Comparison of ENCODE assay signal across 1 cellular context in genomic region chr6:110520188-110520956, GRCh38.
TF ChIP-seq lines count a peak whose summit lies in the region.

No MANE protein-coding gene starts in this region.

TF ChIP-seq in HepG2, 621 proteins besides CTCF, POLR2A, EP300 and RAD21 (continued from another document and continues in another):
- TF ChIP-seq ZNF205 (CRISPR knock-in tag; IDR thresholded peaks at IDR 0.05): no peak
- TF ChIP-seq ZNF850 (CRISPR knock-in tag; conservative IDR thresholded peaks at IDR 0.05): no peak
- no peak for TF ChIP-seq DNMT3B (CRISPR knock-in tag; conservative IDR thresholded peaks at IDR 0.05)
- TF ChIP-seq PHF21A (CRISPR knock-in tag; IDR thresholded peaks at IDR 0.05): 0 out of 2 replicates have a peak, but pooled peaks have one; percentile 27
- TF ChIP-seq CERS6 (CRISPR knock-in tag; IDR thresholded peaks at IDR 0.05): no peak
- no peak for TF ChIP-seq MAX (IDR thresholded peaks at IDR 0.05)
- TF ChIP-seq ZNF646 (CRISPR knock-in tag; IDR thresholded peaks at IDR 0.05): no peak
- no peak for TF ChIP-seq ZNF224 (CRISPR knock-in tag; IDR thresholded peaks at IDR 0.05)
- peak; percentile 59; the same call in 1 of the 2 replicates for TF ChIP-seq ZNF292 (CRISPR knock-in tag; IDR thresholded peaks at IDR 0.05; ENCODE audit: borderline replicate concordance, low read depth)
- no peak for TF ChIP-seq FIP1L1 (IDR thresholded peaks at IDR 0.05; ENCODE audit: borderline replicate concordance, insufficient read depth, low read depth, low read length)
- TF ChIP-seq ZNF101 (CRISPR knock-in tag; IDR thresholded peaks at IDR 0.05; ENCODE audit: borderline replicate concordance, low read depth): no peak
- no peak for TF ChIP-seq ZBTB8A (CRISPR knock-in tag; IDR thresholded peaks at IDR 0.05; ENCODE audit: borderline replicate concordance, low read depth)
- TF ChIP-seq DR1 (CRISPR knock-in tag; IDR thresholded peaks at IDR 0.05): no peak
- TF ChIP-seq ZNF274 (CRISPR knock-in tag; IDR thresholded peaks at IDR 0.05): no peak
- TF ChIP-seq SRSF4 (IDR thresholded peaks at IDR 0.05; ENCODE audit: low read depth, low read length, poor library complexity, severe bottlenecking): no peak
- 0 out of 2 replicates have a peak, but pooled peaks have one; percentile 30 for TF ChIP-seq SOX5 (CRISPR knock-in tag; IDR thresholded peaks at IDR 0.05; ENCODE audit: borderline replicate concordance)
- no peak for TF ChIP-seq CREB1 (IDR thresholded peaks at IDR 0.05)
- TF ChIP-seq CREB1 (CRISPR knock-in tag; IDR thresholded peaks at IDR 0.05): 0 out of 2 replicates have a peak, but pooled peaks have one; percentile 41
- no peak for TF ChIP-seq AGO2 (optimal IDR thresholded peaks at IDR 0.05; ENCODE audit: low read depth, low read length)
- TF ChIP-seq, protein P1, sequence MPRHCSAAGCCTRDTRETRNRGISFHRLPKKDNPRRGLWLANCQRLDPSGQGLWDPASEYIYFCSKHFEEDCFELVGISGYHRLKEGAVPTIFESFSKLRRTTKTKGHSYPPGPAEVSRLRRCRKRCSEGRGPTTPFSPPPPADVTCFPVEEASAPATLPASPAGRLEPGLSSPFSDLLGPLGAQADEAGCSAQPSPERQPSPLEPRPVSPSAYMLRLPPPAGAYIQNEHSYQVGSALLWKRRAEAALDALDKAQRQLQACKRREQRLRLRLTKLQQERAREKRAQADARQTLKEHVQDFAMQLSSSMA (CRISPR knock-in tag; IDR thresholded peaks at IDR 0.05): no peak
- peak; percentile 71 for TF ChIP-seq HNF4A (CRISPR knock-in tag; IDR thresholded peaks at IDR 0.05)
- TF ChIP-seq ZBTB14 (CRISPR knock-in tag; IDR thresholded peaks at IDR 0.05): no peak
- peak; percentile 62 for TF ChIP-seq HNF4G (IDR thresholded peaks at IDR 0.05; ENCODE audit: borderline replicate concordance, low read depth, low read length)
- TF ChIP-seq HNF4G (CRISPR knock-in tag; IDR thresholded peaks at IDR 0.05; ENCODE audit: borderline replicate concordance, low read depth): no peak
- TF ChIP-seq ZMYM2 (CRISPR knock-in tag; IDR thresholded peaks at IDR 0.05): no peak
- TF ChIP-seq ZFP82 (CRISPR knock-in tag; IDR thresholded peaks at IDR 0.05; ENCODE audit: borderline replicate concordance): no peak
- TF ChIP-seq SALL1 (CRISPR knock-in tag; IDR thresholded peaks at IDR 0.05): peak; percentile 39
- no peak for TF ChIP-seq CEBPZ (IDR thresholded peaks at IDR 0.05; ENCODE audit: low read length)
- TF ChIP-seq, protein P2, sequence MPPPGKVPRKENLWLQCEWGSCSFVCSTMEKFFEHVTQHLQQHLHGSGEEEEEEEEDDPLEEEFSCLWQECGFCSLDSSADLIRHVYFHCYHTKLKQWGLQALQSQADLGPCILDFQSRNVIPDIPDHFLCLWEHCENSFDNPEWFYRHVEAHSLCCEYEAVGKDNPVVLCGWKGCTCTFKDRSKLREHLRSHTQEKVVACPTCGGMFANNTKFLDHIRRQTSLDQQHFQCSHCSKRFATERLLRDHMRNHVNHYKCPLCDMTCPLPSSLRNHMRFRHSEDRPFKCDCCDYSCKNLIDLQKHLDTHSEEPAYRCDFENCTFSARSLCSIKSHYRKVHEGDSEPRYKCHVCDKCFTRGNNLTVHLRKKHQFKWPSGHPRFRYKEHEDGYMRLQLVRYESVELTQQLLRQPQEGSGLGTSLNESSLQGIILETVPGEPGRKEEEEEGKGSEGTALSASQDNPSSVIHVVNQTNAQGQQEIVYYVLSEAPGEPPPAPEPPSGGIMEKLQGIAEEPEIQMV (CRISPR knock-in tag; IDR thresholded peaks at IDR 0.05; ENCODE audit: low read depth): no peak
- TF ChIP-seq, protein P3, sequence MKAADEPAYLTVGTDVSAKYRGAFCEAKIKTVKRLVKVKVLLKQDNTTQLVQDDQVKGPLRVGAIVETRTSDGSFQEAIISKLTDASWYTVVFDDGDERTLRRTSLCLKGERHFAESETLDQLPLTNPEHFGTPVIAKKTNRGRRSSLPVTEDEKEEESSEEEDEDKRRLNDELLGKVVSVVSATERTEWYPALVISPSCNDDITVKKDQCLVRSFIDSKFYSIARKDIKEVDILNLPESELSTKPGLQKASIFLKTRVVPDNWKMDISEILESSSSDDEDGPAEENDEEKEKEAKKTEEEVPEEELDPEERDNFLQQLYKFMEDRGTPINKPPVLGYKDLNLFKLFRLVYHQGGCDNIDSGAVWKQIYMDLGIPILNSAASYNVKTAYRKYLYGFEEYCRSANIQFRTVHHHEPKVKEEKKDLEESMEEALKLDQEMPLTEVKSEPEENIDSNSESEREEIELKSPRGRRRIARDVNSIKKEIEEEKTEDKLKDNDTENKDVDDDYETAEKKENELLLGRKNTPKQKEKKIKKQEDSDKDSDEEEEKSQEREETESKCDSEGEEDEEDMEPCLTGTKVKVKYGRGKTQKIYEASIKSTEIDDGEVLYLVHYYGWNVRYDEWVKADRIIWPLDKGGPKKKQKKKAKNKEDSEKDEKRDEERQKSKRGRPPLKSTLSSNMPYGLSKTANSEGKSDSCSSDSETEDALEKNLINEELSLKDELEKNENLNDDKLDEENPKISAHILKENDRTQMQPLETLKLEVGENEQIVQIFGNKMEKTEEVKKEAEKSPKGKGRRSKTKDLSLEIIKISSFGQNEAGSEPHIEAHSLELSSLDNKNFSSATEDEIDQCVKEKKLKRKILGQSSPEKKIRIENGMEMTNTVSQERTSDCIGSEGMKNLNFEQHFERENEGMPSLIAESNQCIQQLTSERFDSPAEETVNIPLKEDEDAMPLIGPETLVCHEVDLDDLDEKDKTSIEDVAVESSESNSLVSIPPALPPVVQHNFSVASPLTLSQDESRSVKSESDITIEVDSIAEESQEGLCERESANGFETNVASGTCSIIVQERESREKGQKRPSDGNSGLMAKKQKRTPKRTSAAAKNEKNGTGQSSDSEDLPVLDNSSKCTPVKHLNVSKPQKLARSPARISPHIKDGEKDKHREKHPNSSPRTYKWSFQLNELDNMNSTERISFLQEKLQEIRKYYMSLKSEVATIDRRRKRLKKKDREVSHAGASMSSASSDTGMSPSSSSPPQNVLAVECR (CRISPR knock-in tag; IDR thresholded peaks at IDR 0.05; ENCODE audit: borderline replicate concordance): peak; percentile 20; the same call in 1 of the 2 replicates
- TF ChIP-seq U2AF1 (optimal IDR thresholded peaks at IDR 0.05; ENCODE audit: low read depth, low read length): no peak
- TF ChIP-seq ZNF644 (CRISPR knock-in tag; IDR thresholded peaks at IDR 0.05; ENCODE audit: low read depth): no peak
- TF ChIP-seq ZNF616 (CRISPR knock-in tag; IDR thresholded peaks at IDR 0.05; ENCODE audit: low read depth): no peak
- TF ChIP-seq, protein P4, sequence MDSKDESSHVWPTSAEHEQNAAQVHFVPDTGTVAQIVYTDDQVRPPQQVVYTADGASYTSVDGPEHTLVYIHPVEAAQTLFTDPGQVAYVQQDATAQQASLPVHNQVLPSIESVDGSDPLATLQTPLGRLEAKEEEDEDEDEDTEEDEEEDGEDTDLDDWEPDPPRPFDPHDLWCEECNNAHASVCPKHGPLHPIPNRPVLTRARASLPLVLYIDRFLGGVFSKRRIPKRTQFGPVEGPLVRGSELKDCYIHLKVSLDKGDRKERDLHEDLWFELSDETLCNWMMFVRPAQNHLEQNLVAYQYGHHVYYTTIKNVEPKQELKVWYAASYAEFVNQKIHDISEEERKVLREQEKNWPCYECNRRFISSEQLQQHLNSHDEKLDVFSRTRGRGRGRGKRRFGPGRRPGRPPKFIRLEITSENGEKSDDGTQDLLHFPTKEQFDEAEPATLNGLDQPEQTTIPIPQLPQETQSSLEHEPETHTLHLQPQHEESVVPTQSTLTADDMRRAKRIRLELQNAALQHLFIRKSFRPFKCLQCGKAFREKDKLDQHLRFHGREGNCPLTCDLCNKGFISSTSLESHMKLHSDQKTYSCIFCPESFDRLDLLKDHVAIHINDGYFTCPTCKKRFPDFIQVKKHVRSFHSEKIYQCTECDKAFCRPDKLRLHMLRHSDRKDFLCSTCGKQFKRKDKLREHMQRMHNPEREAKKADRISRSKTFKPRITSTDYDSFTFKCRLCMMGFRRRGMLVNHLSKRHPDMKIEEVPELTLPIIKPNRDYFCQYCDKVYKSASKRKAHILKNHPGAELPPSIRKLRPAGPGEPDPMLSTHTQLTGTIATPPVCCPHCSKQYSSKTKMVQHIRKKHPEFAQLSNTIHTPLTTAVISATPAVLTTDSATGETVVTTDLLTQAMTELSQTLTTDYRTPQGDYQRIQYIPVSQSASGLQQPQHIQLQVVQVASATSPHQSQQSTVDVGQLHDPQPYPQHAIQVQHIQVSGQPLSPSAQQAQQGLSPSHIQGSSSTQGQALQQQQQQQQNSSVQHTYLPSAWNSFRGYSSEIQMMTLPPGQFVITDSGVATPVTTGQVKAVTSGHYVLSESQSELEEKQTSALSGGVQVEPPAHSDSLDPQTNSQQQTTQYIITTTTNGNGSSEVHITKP (CRISPR knock-in tag; IDR thresholded peaks at IDR 0.05; ENCODE audit: low read depth): no peak
